In genomic region chr1:205420938-205421337, GRCh38 we compare ENCODE assay signal across 26 cellular contexts. TPM values are rescaled to one million over a fixed set of nuclear protein-coding genes. Genes with fewer than 3 reads are reported as not detected.
"Had no signal": no experiment of that assay in that cellular context is flagged by ENCODE, and none has a peak within 500 bp of the region (broad histone marks: within the 10 kb centered on the region; RNA-seq: fewer than 3 reads in every experiment).

No MANE protein-coding gene starts in this region.

- H3K4me2 ChIP-seq: neural progenitor cell had no signal

- H3K27me3 ChIP-seq: dorsolateral prefrontal cortex, pancreas had no signal

- H3K9ac ChIP-seq: neural progenitor cell had no signal

- H3K4me3 ChIP-seq: dorsolateral prefrontal cortex, esophagus muscularis mucosa, gastroesophageal sphincter, lower lobe of right lung, neural progenitor cell, pancreas, sigmoid colon, stomach, thoracic aorta, transverse colon had no signal

- H2AFZ ChIP-seq: neural progenitor cell had no signal

- FAIRE-seq: pancreas, small intestine had no signal

- ATAC-seq: gastroesophageal sphincter; left lobe of liver; natural killer cell treated with Interleukin-12 subunit alpha and Interleukin-12 subunit beta and Interleukin-15 and Interleukin-18, amount 100 ng/mL, for 72 hours had no signal

- H3K9me3 ChIP-seq: esophagus muscularis mucosa, gastroesophageal sphincter, lower lobe of right lung, pancreas, sigmoid colon, stomach, thoracic aorta, transverse colon had no signal

- DNase-seq: cortex of kidney; dorsolateral prefrontal cortex; effector memory CD4-positive, alpha-beta T cell; glutamatergic neuron; hippocampal formation; kidney glomerular epithelial cell; lower lobe of right lung; occipital lobe; pancreas; sigmoid colon; small intestine; stimulated activated CD4-positive, alpha-beta T cell treated with anti-CD3 and anti-CD28 coated beads, Interleukin-12 subunit alpha, Interleukin-12 subunit beta, amount 100 ng/mL, for 4 hours; stimulated activated naive CD4-positive, alpha-beta T cell; stomach; substantia nigra; transverse colon had no signal

- H3K27ac ChIP-seq: dorsolateral prefrontal cortex, epithelial cell of prostate, esophagus muscularis mucosa, gastroesophageal sphincter, lower lobe of right lung, neural progenitor cell, pancreas, sigmoid colon, stomach, thoracic aorta, transverse colon had no signal

- H3K36me3 ChIP-seq: esophagus muscularis mucosa, gastroesophageal sphincter, lower lobe of right lung, neural progenitor cell, pancreas, sigmoid colon, stomach, thoracic aorta, transverse colon had no signal

- H3K4me1 ChIP-seq: gastroesophageal sphincter, pancreas, sigmoid colon, stomach, transverse colon had no signal

RNA-seq across cellular contexts. Expression of gene LEMD1, which starts 0.9 kb away (rescaled TPM):
- total RNA-seq: esophagus muscularis mucosa; fibroblast of villous mesenchyme; gastroesophageal sphincter; left lobe of liver; lower lobe of right lung; myocyte; natural killer cell treated with Interleukin-12 subunit alpha and Interleukin-12 subunit beta and Interleukin-15 and Interleukin-18, amount 100 ng/mL, for 72 hours; sigmoid colon; stomach; thoracic aorta; transverse colon; ureter had no signal
- polyA plus RNA-seq: pancreas had no signal

RNA-seq across cellular contexts. Expression of gene BLACAT1, which starts 34.9 kb away (rescaled TPM):
- total RNA-seq: esophagus muscularis mucosa; fibroblast of villous mesenchyme; gastroesophageal sphincter; myocyte; natural killer cell treated with Interleukin-12 subunit alpha and Interleukin-12 subunit beta and Interleukin-15 and Interleukin-18, amount 100 ng/mL, for 72 hours; thoracic aorta had no signal
